Comparison of ENCODE assay signal across 17 cellular contexts in genomic region chr14:74580275-74580672, GRCh38. TPM values are rescaled to one million over a fixed set of nuclear protein-coding genes. Genes with fewer than 3 reads are reported as not detected.
A peak's percentile ranks its signal among the peaks of the same experiment; 100 is the strongest.
DNase-seq lines count a peak whose midpoint lies in the region; ATAC-seq lines count a peak whose summit lies in the region.
"Had no signal": no experiment of that assay in that cellular context is flagged by ENCODE, and none has a peak within 500 bp of the region (broad histone marks: within the 10 kb centered on the region; RNA-seq: fewer than 3 reads in every experiment).

No MANE protein-coding gene starts in this region.

- H3K36me3 Mint-ChIP-seq in activated CD4-positive, alpha-beta T cell treated with anti-CD3 and anti-CD28 coated beads, Interleukin-2, amount 10 ng/mL, durations not matched to agents 7 days and 5 days (ENCODE audit: low read depth): no peaks in the 10 kb centered on the region
- H3K36me3 Mint-ChIP-seq in T-helper 17 cell (ENCODE audit: low read depth): no peaks in the 10 kb centered on the region
- H3K36me3 Mint-ChIP-seq in dendritic cell treated with granulocyte-macrophage colony-stimulating factor and Interleukin-4, amounts not matched to agents 40 ng/mL and 50 ng/mL, for 4 days (ENCODE audit: low read depth): no peaks in the 10 kb centered on the region
- peaks cover 7% of the 10 kb centered on the region for H3K36me3 Mint-ChIP-seq in stimulated activated effector memory CD8-positive, alpha-beta T cell treated with anti-CD3 and anti-CD28 coated beads, Interleukin-12 subunit alpha, Interleukin-12 subunit beta, amount 100 ng/mL, for 72 hours
- H3K36me3 Mint-ChIP-seq: activated naive CD8-positive, alpha-beta T cell treated with anti-CD3 and anti-CD28 coated beads, Interleukin-2, amount 10 ng/mL, durations not matched to agents 7 days and 5 days; CD4-positive, alpha-beta memory T cell had no signal

- intact Hi-C loops in dendritic cell treated with granulocyte-macrophage colony-stimulating factor and Interleukin-4, amounts not matched to agents 40 ng/mL and 50 ng/mL, for 4 days (cut with micrococcal nuclease): no loop called here
- intact Hi-C loops in posterior vena cava (cut with DNase I) (no loop called here), left colon (cut with DNase I, micrococcal nuclease) (no loop called here)

- H3K27me3 Mint-ChIP-seq in activated CD4-positive, alpha-beta T cell treated with anti-CD3 and anti-CD28 coated beads, Interleukin-2, amount 10 ng/mL, durations not matched to agents 7 days and 5 days: peaks cover 4% of the 10 kb centered on the region
- H3K27me3 Mint-ChIP-seq in T-helper 17 cell: peaks cover 6% of the 10 kb centered on the region
- peaks cover 22% of the 10 kb centered on the region for H3K27me3 Mint-ChIP-seq in dendritic cell treated with granulocyte-macrophage colony-stimulating factor and Interleukin-4, amounts not matched to agents 40 ng/mL and 50 ng/mL, for 4 days
- H3K27me3 Mint-ChIP-seq: CD4-positive, alpha-beta memory T cell had no signal

- POLR2A ChIA-PET in activated CD4-positive, alpha-beta T cell treated with anti-CD3 and anti-CD28 coated beads, Interleukin-2, amount 10 ng/mL, durations not matched to agents 7 days and 5 days (lab: Charles Lee): no interaction called here

- H3K27ac Mint-ChIP-seq in activated CD4-positive, alpha-beta T cell treated with anti-CD3 and anti-CD28 coated beads, Interleukin-2, amount 10 ng/mL, durations not matched to agents 7 days and 5 days: peak overlapping the region; percentile 28
- peak overlapping the region; percentile 76 for H3K27ac Mint-ChIP-seq in T-helper 17 cell
- peak overlapping the region; percentile 44 for H3K27ac Mint-ChIP-seq in dendritic cell treated with granulocyte-macrophage colony-stimulating factor and Interleukin-4, amounts not matched to agents 40 ng/mL and 50 ng/mL, for 4 days
- H3K27ac Mint-ChIP-seq in stimulated activated effector memory CD8-positive, alpha-beta T cell treated with anti-CD3 and anti-CD28 coated beads, Interleukin-12 subunit alpha, Interleukin-12 subunit beta, amount 100 ng/mL, for 72 hours: no peak overlapping the region
- H3K27ac Mint-ChIP-seq: activated CD8-positive, alpha-beta memory T cell treated with anti-CD3 and anti-CD28 coated beads, Interleukin-2, amount 10 ng/mL, durations not matched to agents 7 days and 5 days had no signal

- DNase-seq in activated CD4-positive, alpha-beta T cell treated with anti-CD3 and anti-CD28 coated beads, Interleukin-2, amount 10 ng/mL, durations not matched to agents 7 days and 5 days: no peak
- DNase-seq in activated CD4-positive, alpha-beta T cell treated with anti-CD3 and anti-CD28 coated beads, Interleukin-2, amount 50 U/mL, for 4 hours: no peak
- no peak for DNase-seq in T-helper 17 cell
- DNase-seq in stimulated activated effector memory CD8-positive, alpha-beta T cell treated with anti-CD3 and anti-CD28 coated beads, Interleukin-12 subunit alpha, Interleukin-12 subunit beta, amount 100 ng/mL, for 72 hours (ENCODE audit: low spot score in 2 of 2): no peak
- DNase-seq in posterior vena cava (ENCODE audit: low spot score): no peak
- no peak for DNase-seq in left colon
- DNase-seq: activated CD8-positive, alpha-beta memory T cell treated with anti-CD3 and anti-CD28 coated beads, Interleukin-2, amount 10 ng/mL, durations not matched to agents 7 days and 5 days; activated naive CD8-positive, alpha-beta T cell treated with anti-CD3 and anti-CD28 coated beads, Interleukin-2, amount 10 ng/mL, durations not matched to agents 7 days and 5 days; cerebellar nuclear complex; gastrocnemius medialis; left ventricle myocardium inferior; NCI-H1048; NCI-H774; stimulated activated naive CD4-positive, alpha-beta T cell had no signal

- CTCF ChIA-PET in activated CD4-positive, alpha-beta T cell treated with anti-CD3 and anti-CD28 coated beads, Interleukin-2, amount 10 ng/mL, durations not matched to agents 7 days and 5 days (lab: Charles Lee): interaction anchor here (1.0 to 1.6 kb wide), 2 partner anchors 17 to 33 kb away, joined by 3 to 4 read pairs; no protein-coding TSS in a partner anchor

- no peaks in the 10 kb centered on the region for H3K9me3 ChIP-seq in T-helper 17 cell (ENCODE audit: control insufficient read depth, low read length, poor library complexity, severe bottlenecking)
- H3K9me3 ChIP-seq: gastrocnemius medialis, left ventricle myocardium inferior had no signal

- H3K4me1 Mint-ChIP-seq in activated CD4-positive, alpha-beta T cell treated with anti-CD3 and anti-CD28 coated beads, Interleukin-2, amount 10 ng/mL, durations not matched to agents 7 days and 5 days: peaks cover 22% of the 10 kb centered on the region
- H3K4me1 Mint-ChIP-seq in T-helper 17 cell: peaks cover 27% of the 10 kb centered on the region
- H3K4me1 Mint-ChIP-seq in dendritic cell treated with granulocyte-macrophage colony-stimulating factor and Interleukin-4, amounts not matched to agents 40 ng/mL and 50 ng/mL, for 4 days (ENCODE audit: low read depth): peaks cover 56% of the 10 kb centered on the region
- peaks cover 22% of the 10 kb centered on the region for H3K4me1 Mint-ChIP-seq in stimulated activated effector memory CD8-positive, alpha-beta T cell treated with anti-CD3 and anti-CD28 coated beads, Interleukin-12 subunit alpha, Interleukin-12 subunit beta, amount 100 ng/mL, for 72 hours

- ATAC-seq in T-helper 17 cell (no peak), left colon (no peak), GM21447 (IDR thresholded peaks at IDR 0.05; ENCODE audit: unreplicated experiment) (no peak)
- no peak for ATAC-seq in stimulated activated effector memory CD8-positive, alpha-beta T cell treated with anti-CD3 and anti-CD28 coated beads, Interleukin-12 subunit alpha, Interleukin-12 subunit beta, amount 100 ng/mL, for 72 hours
- ATAC-seq: activated CD8-positive, alpha-beta memory T cell treated with anti-CD3 and anti-CD28 coated beads, Interleukin-2, amount 10 ng/mL, durations not matched to agents 7 days and 5 days; gastrocnemius medialis had no signal

- H3K9me3 Mint-ChIP-seq in activated CD4-positive, alpha-beta T cell treated with anti-CD3 and anti-CD28 coated beads, Interleukin-2, amount 10 ng/mL, durations not matched to agents 7 days and 5 days: no peaks in the 10 kb centered on the region
- no peaks in the 10 kb centered on the region for H3K9me3 Mint-ChIP-seq in dendritic cell treated with granulocyte-macrophage colony-stimulating factor and Interleukin-4, amounts not matched to agents 40 ng/mL and 50 ng/mL, for 4 days
- no peaks in the 10 kb centered on the region for H3K9me3 Mint-ChIP-seq in stimulated activated effector memory CD8-positive, alpha-beta T cell treated with anti-CD3 and anti-CD28 coated beads, Interleukin-12 subunit alpha, Interleukin-12 subunit beta, amount 100 ng/mL, for 72 hours
- H3K9me3 Mint-ChIP-seq: activated naive CD8-positive, alpha-beta T cell treated with anti-CD3 and anti-CD28 coated beads, Interleukin-2, amount 10 ng/mL, durations not matched to agents 7 days and 5 days; CD4-positive, alpha-beta memory T cell had no signal

- no peak overlapping the region for H3K4me3 Mint-ChIP-seq in activated CD4-positive, alpha-beta T cell treated with anti-CD3 and anti-CD28 coated beads, Interleukin-2, amount 10 ng/mL, durations not matched to agents 7 days and 5 days
- H3K4me3 Mint-ChIP-seq in T-helper 17 cell: no peak overlapping the region
- H3K4me3 Mint-ChIP-seq in dendritic cell treated with granulocyte-macrophage colony-stimulating factor and Interleukin-4, amounts not matched to agents 40 ng/mL and 50 ng/mL, for 4 days: no peak overlapping the region
- H3K4me3 Mint-ChIP-seq in stimulated activated effector memory CD8-positive, alpha-beta T cell treated with anti-CD3 and anti-CD28 coated beads, Interleukin-12 subunit alpha, Interleukin-12 subunit beta, amount 100 ng/mL, for 72 hours: peak overlapping the region; percentile 2
- H3K4me3 Mint-ChIP-seq: activated CD8-positive, alpha-beta memory T cell treated with anti-CD3 and anti-CD28 coated beads, Interleukin-2, amount 10 ng/mL, durations not matched to agents 7 days and 5 days; CD4-positive, alpha-beta memory T cell had no signal

RNA-seq across cellular contexts. Expression of gene LTBP2, which starts 31.8 kb away (rescaled TPM):
- total RNA-seq in activated CD4-positive, alpha-beta T cell treated with anti-CD3 and anti-CD28 coated beads, Interleukin-2, amount 10 ng/mL, durations not matched to agents 7 days and 5 days: under 1 TPM; 0.05 to 0.12 TPM
- total RNA-seq in T-helper 17 cell: under 1 TPM; 0.34 to 0.57 TPM
- 100 to 1,000 TPM; 141 to 168 TPM for total RNA-seq in posterior vena cava
- total RNA-seq in left colon: 1 to 10 TPM; 2.8 to 6.4 TPM

Comparison
In these comparisons a context has a peak if more than half of its experiments do, and no peak if none do; other contexts are left out.
1. RNA of gene LTBP2, which starts 31.8 kb away (total RNA-seq): 141 to 168 TPM in posterior vena cava; 2.8 to 6.4 TPM in left colon, 0.34 to 0.57 TPM in T-helper 17 cell and 0.05 to 0.12 TPM in activated CD4-positive, alpha-beta T cell treated with anti-CD3 and anti-CD28 coated beads, Interleukin-2, amount 10 ng/mL, durations not matched to agents 7 days and 5 days; every median in the first group is over 10 times any median in the second.